Comparison of ENCODE assay signal across 11 cellular contexts in genomic region chr6:20630617-20631448, GRCh38.
DNase-seq lines count a peak whose midpoint lies in the region; ATAC-seq and TF ChIP-seq lines count a peak whose summit lies in the region.
"Had no signal": no experiment of that assay in that cellular context is flagged by ENCODE, and none has a peak within 500 bp of the region (broad histone marks: within the 10 kb centered on the region; RNA-seq: fewer than 3 reads in every experiment).

No MANE protein-coding gene starts in this region.

- H3K9ac ChIP-seq in PC-3 (ENCODE audit: low read length) = no peak overlapping the region

- peaks cover 27% of the 10 kb centered on the region for H3K4me1 Mint-ChIP-seq in stimulated activated effector memory CD8-positive, alpha-beta T cell treated with anti-CD3 and anti-CD28 coated beads, Interleukin-12 subunit alpha, Interleukin-12 subunit beta, amount 100 ng/mL, for 72 hours

- no peaks in the 10 kb centered on the region for H3K9me3 Mint-ChIP-seq in stimulated activated effector memory CD8-positive, alpha-beta T cell treated with anti-CD3 and anti-CD28 coated beads, Interleukin-12 subunit alpha, Interleukin-12 subunit beta, amount 100 ng/mL, for 72 hours
- H3K9me3 Mint-ChIP-seq: effector memory CD8-positive, alpha-beta T cell had no signal

- TF ChIP-seq CTCF in PC-3 (conservative IDR thresholded peaks at IDR 0.05; ENCODE audit: low read depth, low read length) = no peak

- 0 out of 2 replicates have a peak overlapping the region, but pooled peaks have one; percentile 9 for H3K4me2 ChIP-seq in PC-3 (ENCODE audit: low read length)

- DNase-seq in activated naive CD4-positive, alpha-beta T cell treated with anti-CD3 and anti-CD28 coated beads, Interleukin-2, amount 50 U/mL, for 16 hours = peak; percentile 16
- no peak for DNase-seq in activated naive CD4-positive, alpha-beta T cell treated with Interleukin-2 at 50 U/mL for 16 hours
- DNase-seq in HT-29 (ENCODE audit: low spot score) (peak; percentile 80), PC-3 (peak; percentile 57), MG63 (no peak)
- no peak for DNase-seq in stimulated activated effector memory CD8-positive, alpha-beta T cell treated with anti-CD3 and anti-CD28 coated beads, Interleukin-12 subunit alpha, Interleukin-12 subunit beta, amount 100 ng/mL, for 72 hours (ENCODE audit: low spot score in 2 of 2)
- DNase-seq: effector memory CD8-positive, alpha-beta T cell; naive thymus-derived CD4-positive, alpha-beta T cell; substantia nigra had no signal

- H3K27ac Mint-ChIP-seq in stimulated activated effector memory CD8-positive, alpha-beta T cell treated with anti-CD3 and anti-CD28 coated beads, Interleukin-12 subunit alpha, Interleukin-12 subunit beta, amount 100 ng/mL, for 72 hours = no peak overlapping the region
- H3K27ac Mint-ChIP-seq: effector memory CD8-positive, alpha-beta T cell had no signal

- H2AFZ ChIP-seq in PC-3 (ENCODE audit: low read length) = no peak overlapping the region

- no peaks in the 10 kb centered on the region for H3K9me2 ChIP-seq in PC-3 (replicated peaks; ENCODE audit: low read length)

- H3K4me3 Mint-ChIP-seq in stimulated activated effector memory CD8-positive, alpha-beta T cell treated with anti-CD3 and anti-CD28 coated beads, Interleukin-12 subunit alpha, Interleukin-12 subunit beta, amount 100 ng/mL, for 72 hours = no peak overlapping the region
- H3K4me3 Mint-ChIP-seq: effector memory CD8-positive, alpha-beta T cell had no signal

- ATAC-seq in PC-3 (peak; percentile 68), HG03108 (IDR thresholded peaks at IDR 0.05; ENCODE audit: unreplicated experiment) (no peak), HG02571 (IDR thresholded peaks at IDR 0.05; ENCODE audit: unreplicated experiment) (no peak)
- peak; percentile 63 for ATAC-seq in stimulated activated effector memory CD8-positive, alpha-beta T cell treated with anti-CD3 and anti-CD28 coated beads, Interleukin-12 subunit alpha, Interleukin-12 subunit beta, amount 100 ng/mL, for 72 hours
- ATAC-seq: effector memory CD8-positive, alpha-beta T cell; naive thymus-derived CD4-positive, alpha-beta T cell had no signal

- peaks cover 9% of the 10 kb centered on the region for H3K36me3 Mint-ChIP-seq in stimulated activated effector memory CD8-positive, alpha-beta T cell treated with anti-CD3 and anti-CD28 coated beads, Interleukin-12 subunit alpha, Interleukin-12 subunit beta, amount 100 ng/mL, for 72 hours

- H3K36me3 ChIP-seq in PC-3 (ENCODE audit: low read depth, low read length) (no peaks in the 10 kb centered on the region), MG63 (no peaks in the 10 kb centered on the region)

- H3K27ac ChIP-seq in PC-3 (ENCODE audit: low read length) = no peak overlapping the region

- H3F3A ChIP-seq in PC-3 (ENCODE audit: low read length, unreplicated experiment) = no peaks in the 10 kb centered on the region

- CTCF ChIA-PET in PC-3 (lab: Charles Lee) = no interaction called here

- H3K27me3 ChIP-seq in PC-3 (ENCODE audit: low read length) = no peaks in the 10 kb centered on the region
- H3K27me3 ChIP-seq in MG63 = no peaks in the 10 kb centered on the region

- no peaks in the 10 kb centered on the region for H3K9me3 ChIP-seq in PC-3 (ENCODE audit: low read length)
- H3K9me3 ChIP-seq in MG63 = no peaks in the 10 kb centered on the region

- POLR2A ChIA-PET in PC-3 (lab: Charles Lee; ENCODE audit: unreplicated experiment) = interaction anchor here (0.6 kb wide), 1 partner anchor 478 kb away, joined by 3 read pairs; no protein-coding TSS in a partner anchor

- BruUV-seq in PC-3 (replicated peaks; lab: Mats Ljungman, UMichigan) = no TSS peak

- H3K4me3 ChIP-seq in PC-3 (ENCODE audit: low read length) = no peak overlapping the region
- no peak overlapping the region for H3K4me3 ChIP-seq in MG63

- intact Hi-C loops in PC-3 (cut with micrococcal nuclease) = no loop called here

- H3K79me2 ChIP-seq in PC-3 (ENCODE audit: low read length) = no peaks in the 10 kb centered on the region

- no peaks in the 10 kb centered on the region for H4K20me1 ChIP-seq in PC-3 (ENCODE audit: low read length)

- H3K4me1 ChIP-seq in PC-3 (ENCODE audit: insufficient read depth, low read length) = peaks cover 12% of the 10 kb centered on the region

Comparison
In these comparisons a context has a peak if more than half of its experiments do, and no peak if none do; other contexts are left out.
1. DNase-seq: peak in activated naive CD4-positive, alpha-beta T cell treated with anti-CD3 and anti-CD28 coated beads, Interleukin-2, amount 50 U/mL, for 16 hours (single experiment), HT-29 (single experiment) and PC-3 (single experiment); none in activated naive CD4-positive, alpha-beta T cell treated with Interleukin-2 at 50 U/mL for 16 hours (single experiment), stimulated activated effector memory CD8-positive, alpha-beta T cell treated with anti-CD3 and anti-CD28 coated beads, Interleukin-12 subunit alpha, Interleukin-12 subunit beta, amount 100 ng/mL, for 72 hours (0 of 2) and MG63 (single experiment).
2. ATAC-seq: peak in PC-3 (single experiment) and stimulated activated effector memory CD8-positive, alpha-beta T cell treated with anti-CD3 and anti-CD28 coated beads, Interleukin-12 subunit alpha, Interleukin-12 subunit beta, amount 100 ng/mL, for 72 hours (single experiment); none in HG03108 (single experiment) and HG02571 (single experiment).